In genomic region chr5:126659805-126660483, GRCh38 we compare ENCODE assay signal across 14 cellular contexts. TPM values are rescaled to one million over a fixed set of nuclear protein-coding genes. Genes with fewer than 3 reads are reported as not detected.
A peak's percentile ranks its signal among the peaks of the same experiment; 100 is the strongest.
DNase-seq lines count a peak whose midpoint lies in the region; ATAC-seq and TF ChIP-seq lines count a peak whose summit lies in the region.
"Had no signal": no experiment of that assay in that cellular context is flagged by ENCODE, and none has a peak within 500 bp of the region (broad histone marks: within the 10 kb centered on the region; RNA-seq: fewer than 3 reads in every experiment).

No MANE protein-coding gene starts in this region.

- CTCF ChIA-PET in activated CD4-positive, alpha-beta memory T cell treated with anti-CD3 and anti-CD28 coated beads for 36 hours (lab: Charles Lee): interaction anchor here (2.9 to 3.4 kb wide), 2 partner anchors 16 to 119 kb away, joined by 10 to 28 read pairs; no protein-coding TSS in a partner anchor
- CTCF ChIA-PET in activated CD4-positive, alpha-beta memory T cell treated with anti-CD3 and anti-CD28 coated beads, Interleukin-2, amount 10 ng/mL, durations not matched to agents 7 days and 5 days (lab: Charles Lee): interaction anchor here (0.9 to 3.8 kb wide), 4 partner anchors 13 to 120 kb away, joined by 3 to 19 read pairs (median 4); no protein-coding TSS in a partner anchor
- CTCF ChIA-PET in HEK293T (lab: Yijun Ruan, JAX): interaction anchor here (0.6 to 1.8 kb wide), 4 partner anchors 13 to 160 kb away, joined by 3 to 5 read pairs (median 4); no protein-coding TSS in a partner anchor

- ATAC-seq in GM21423 (IDR thresholded peaks at IDR 0.05; ENCODE audit: unreplicated experiment) (peak; percentile 69), HG03575 (IDR thresholded peaks at IDR 0.05; ENCODE audit: extremely low read depth, insufficient number of reproducible peaks, low FRiP score, unreplicated experiment) (peak; percentile 58), left ventricle myocardium superior (no peak), GM21528 (IDR thresholded peaks at IDR 0.05; ENCODE audit: low FRiP score, unreplicated experiment) (no peak)
- no peak for ATAC-seq in central memory CD8-positive, alpha-beta T cell (replicated peaks; ENCODE audit: extremely low read depth, poor library complexity, severe bottlenecking)
- ATAC-seq: gastrocnemius medialis had no signal

- no peaks in the 10 kb centered on the region for H3K36me3 Mint-ChIP-seq in activated CD4-positive, alpha-beta memory T cell treated with anti-CD3 and anti-CD28 coated beads for 36 hours
- H3K36me3 Mint-ChIP-seq in activated CD4-positive, alpha-beta memory T cell treated with anti-CD3 and anti-CD28 coated beads, Interleukin-2, amount 10 ng/mL, durations not matched to agents 7 days and 5 days (ENCODE audit: low read depth): no peaks in the 10 kb centered on the region
- H3K36me3 Mint-ChIP-seq in central memory CD8-positive, alpha-beta T cell (ENCODE audit: insufficient read depth): no peaks in the 10 kb centered on the region
- H3K36me3 Mint-ChIP-seq: brain had no signal

- no peak for DNase-seq in activated CD4-positive, alpha-beta memory T cell treated with anti-CD3 and anti-CD28 coated beads for 36 hours
- no peak for DNase-seq in activated CD4-positive, alpha-beta memory T cell treated with anti-CD3 and anti-CD28 coated beads, Interleukin-2, amount 10 ng/mL, durations not matched to agents 7 days and 5 days
- DNase-seq in central memory CD8-positive, alpha-beta T cell (ENCODE audit: low spot score in 2 of 2): no peak
- DNase-seq in left ventricle myocardium superior (no peak), HEK293T (ENCODE audit: extremely low spot score) (no peak)
- DNase-seq: ACHN; effector memory CD4-positive, alpha-beta T cell; gastrocnemius medialis; NCI-H1436; posterior cingulate gyrus had no signal

- H3K4me3 Mint-ChIP-seq in activated CD4-positive, alpha-beta memory T cell treated with anti-CD3 and anti-CD28 coated beads for 36 hours: no peak overlapping the region
- no peak overlapping the region for H3K4me3 Mint-ChIP-seq in activated CD4-positive, alpha-beta memory T cell treated with anti-CD3 and anti-CD28 coated beads, Interleukin-2, amount 10 ng/mL, durations not matched to agents 7 days and 5 days
- no peak overlapping the region for H3K4me3 Mint-ChIP-seq in central memory CD8-positive, alpha-beta T cell
- H3K4me3 Mint-ChIP-seq: brain had no signal

- H3K27me3 Mint-ChIP-seq in activated CD4-positive, alpha-beta memory T cell treated with anti-CD3 and anti-CD28 coated beads for 36 hours: no peaks in the 10 kb centered on the region
- H3K27me3 Mint-ChIP-seq in activated CD4-positive, alpha-beta memory T cell treated with anti-CD3 and anti-CD28 coated beads, Interleukin-2, amount 10 ng/mL, durations not matched to agents 7 days and 5 days: peaks cover 10% of the 10 kb centered on the region
- peaks cover 11% of the 10 kb centered on the region for H3K27me3 Mint-ChIP-seq in central memory CD8-positive, alpha-beta T cell

- H3K4me1 Mint-ChIP-seq in activated CD4-positive, alpha-beta memory T cell treated with anti-CD3 and anti-CD28 coated beads for 36 hours (ENCODE audit: low read depth): peaks cover 6% of the 10 kb centered on the region
- peaks cover 6% of the 10 kb centered on the region for H3K4me1 Mint-ChIP-seq in activated CD4-positive, alpha-beta memory T cell treated with anti-CD3 and anti-CD28 coated beads, Interleukin-2, amount 10 ng/mL, durations not matched to agents 7 days and 5 days
- no peaks in the 10 kb centered on the region for H3K4me1 Mint-ChIP-seq in central memory CD8-positive, alpha-beta T cell

- H3K9me3 Mint-ChIP-seq in activated CD4-positive, alpha-beta memory T cell treated with anti-CD3 and anti-CD28 coated beads for 36 hours: no peaks in the 10 kb centered on the region
- H3K9me3 Mint-ChIP-seq in activated CD4-positive, alpha-beta memory T cell treated with anti-CD3 and anti-CD28 coated beads, Interleukin-2, amount 10 ng/mL, durations not matched to agents 7 days and 5 days: no peaks in the 10 kb centered on the region
- H3K9me3 Mint-ChIP-seq in central memory CD8-positive, alpha-beta T cell: no peaks in the 10 kb centered on the region

- intact Hi-C loops in activated CD4-positive, alpha-beta memory T cell treated with anti-CD3 and anti-CD28 coated beads for 36 hours (cut with micrococcal nuclease): loop anchor here (5.0 kb wide), 1 partner anchor 567 kb away; no protein-coding TSS in a partner anchor
- intact Hi-C loops in left ventricle myocardium superior (cut with micrococcal nuclease): no loop called here

- H3K27ac Mint-ChIP-seq in activated CD4-positive, alpha-beta memory T cell treated with anti-CD3 and anti-CD28 coated beads for 36 hours: peak overlapping the region; percentile 51
- H3K27ac Mint-ChIP-seq in activated CD4-positive, alpha-beta memory T cell treated with anti-CD3 and anti-CD28 coated beads, Interleukin-2, amount 10 ng/mL, durations not matched to agents 7 days and 5 days: no peak overlapping the region
- H3K27ac Mint-ChIP-seq in central memory CD8-positive, alpha-beta T cell (ENCODE audit: low read depth): peak overlapping the region; percentile 48
- H3K27ac Mint-ChIP-seq: brain had no signal

- POLR2A ChIA-PET in activated CD4-positive, alpha-beta memory T cell treated with anti-CD3 and anti-CD28 coated beads for 36 hours (lab: Charles Lee): interaction anchor here (0.7 kb wide), 2 partner anchors 107 to 152 kb away, joined by 3 to 4 read pairs; no protein-coding TSS in a partner anchor
- POLR2A ChIA-PET in activated CD4-positive, alpha-beta memory T cell treated with anti-CD3 and anti-CD28 coated beads, Interleukin-2, amount 10 ng/mL, durations not matched to agents 7 days and 5 days (lab: Charles Lee): interaction anchor here (3.1 kb wide), 1 partner anchor 118 kb away, joined by 14 read pairs; the partner anchor contains the start of gene LMNB1
- POLR2A ChIA-PET in HEK293T (lab: Yijun Ruan, JAX): interaction anchor here (2.8 kb wide), 1 partner anchor 118 kb away, joined by 18 read pairs; the partner anchor contains the start of gene LMNB1

TF ChIP-seq in HEK293T, 16 proteins besides CTCF, POLR2A, EP300 and RAD21:
- TF ChIP-seq L3MBTL2 (conservative IDR thresholded peaks at IDR 0.05): no peak
- no peak for TF ChIP-seq NFRKB (IDR thresholded peaks at IDR 0.05)
- TF ChIP-seq SUZ12 (IDR thresholded peaks at IDR 0.05): no peak
- TF ChIP-seq PKNOX1 (IDR thresholded peaks at IDR 0.05): no peak
- no peak for TF ChIP-seq LEF1 (IDR thresholded peaks at IDR 0.05; ENCODE audit: borderline replicate concordance)
- no peak for TF ChIP-seq ZNF384 (IDR thresholded peaks at IDR 0.05)
- TF ChIP-seq HDGF (IDR thresholded peaks at IDR 0.05; ENCODE audit: borderline replicate concordance): no peak
- no peak for TF ChIP-seq FOXA1 (IDR thresholded peaks at IDR 0.05)
- TF ChIP-seq SP1 (IDR thresholded peaks at IDR 0.05): no peak
- TF ChIP-seq ARNT (IDR thresholded peaks at IDR 0.05): no peak
- TF ChIP-seq ELF4 (IDR thresholded peaks at IDR 0.05): no peak

RNA-seq across cellular contexts. Expression of gene PHAX, which starts 59.2 kb away (rescaled TPM):
- 10 to 100 TPM; 40.7 to 43.2 TPM for total RNA-seq in activated CD4-positive, alpha-beta memory T cell treated with anti-CD3 and anti-CD28 coated beads for 36 hours
- 10 to 100 TPM; 31.5 to 33.8 TPM for total RNA-seq in activated CD4-positive, alpha-beta memory T cell treated with anti-CD3 and anti-CD28 coated beads, Interleukin-2, amount 10 ng/mL, durations not matched to agents 7 days and 5 days
- total RNA-seq in left ventricle myocardium superior: 31.7 TPM

Comparison
In these comparisons a context has a peak if more than half of its experiments do, and no peak if none do; other contexts are left out.
1. ATAC-seq: peak in GM21423 (single experiment) and HG03575 (single experiment); none in central memory CD8-positive, alpha-beta T cell (single experiment), left ventricle myocardium superior (single experiment) and GM21528 (single experiment).